In the genomic region with DNA sequence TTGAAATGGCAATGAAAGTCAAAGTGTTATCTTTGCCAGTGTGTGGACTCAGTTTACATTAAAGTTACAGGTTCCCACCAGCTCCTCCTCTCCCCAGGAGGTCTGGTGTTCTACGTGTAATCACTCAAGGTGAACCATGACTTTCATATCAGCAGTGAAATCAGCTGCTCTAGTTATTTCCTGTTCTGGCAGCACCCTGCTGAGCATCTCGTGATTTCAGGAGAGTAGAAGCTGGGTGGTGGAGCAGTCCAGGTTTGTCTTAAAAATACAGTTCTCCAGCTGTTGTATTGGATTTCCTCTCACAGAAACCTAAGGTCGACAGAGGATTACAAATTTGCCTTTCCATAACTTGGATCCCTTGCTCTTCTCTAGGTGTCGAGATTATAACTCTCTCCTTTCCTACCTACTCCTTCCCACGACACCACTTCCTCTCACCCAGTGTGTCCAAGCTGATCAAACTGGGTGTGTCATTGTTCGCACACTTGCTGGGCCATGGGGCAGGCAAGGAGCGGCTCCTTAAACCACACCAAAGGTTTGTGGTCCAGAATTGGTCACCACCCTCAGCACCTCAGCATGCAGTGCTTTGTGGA, we compare ENCODE assay signal across 1 cellular context.
TF ChIP-seq lines count a peak whose summit lies in the region.

No MANE protein-coding gene starts in this region.

TF ChIP-seq in HepG2, 621 proteins besides CTCF, POLR2A, EP300 and RAD21 (continued from another document):
- TF ChIP-seq, protein P1, sequence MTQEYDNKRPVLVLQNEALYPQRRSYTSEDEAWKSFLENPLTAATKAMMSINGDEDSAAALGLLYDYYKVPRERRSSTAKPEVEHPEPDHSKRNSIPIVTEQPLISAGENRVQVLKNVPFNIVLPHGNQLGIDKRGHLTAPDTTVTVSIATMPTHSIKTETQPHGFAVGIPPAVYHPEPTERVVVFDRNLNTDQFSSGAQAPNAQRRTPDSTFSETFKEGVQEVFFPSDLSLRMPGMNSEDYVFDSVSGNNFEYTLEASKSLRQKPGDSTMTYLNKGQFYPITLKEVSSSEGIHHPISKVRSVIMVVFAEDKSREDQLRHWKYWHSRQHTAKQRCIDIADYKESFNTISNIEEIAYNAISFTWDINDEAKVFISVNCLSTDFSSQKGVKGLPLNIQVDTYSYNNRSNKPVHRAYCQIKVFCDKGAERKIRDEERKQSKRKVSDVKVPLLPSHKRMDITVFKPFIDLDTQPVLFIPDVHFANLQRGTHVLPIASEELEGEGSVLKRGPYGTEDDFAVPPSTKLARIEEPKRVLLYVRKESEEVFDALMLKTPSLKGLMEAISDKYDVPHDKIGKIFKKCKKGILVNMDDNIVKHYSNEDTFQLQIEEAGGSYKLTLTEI (CRISPR knock-in tag; conservative IDR thresholded peaks at IDR 0.05), result no peak
- TF ChIP-seq PCBP1 (IDR thresholded peaks at IDR 0.05; ENCODE audit: borderline replicate concordance, low read depth, low read length) (no peak), ZNF766 (CRISPR knock-in tag; IDR thresholded peaks at IDR 0.05; ENCODE audit: borderline replicate concordance) (no peak), MBD4 (IDR thresholded peaks at IDR 0.05; ENCODE audit: borderline replicate concordance, low read length) (no peak)
- TF ChIP-seq, protein P2, sequence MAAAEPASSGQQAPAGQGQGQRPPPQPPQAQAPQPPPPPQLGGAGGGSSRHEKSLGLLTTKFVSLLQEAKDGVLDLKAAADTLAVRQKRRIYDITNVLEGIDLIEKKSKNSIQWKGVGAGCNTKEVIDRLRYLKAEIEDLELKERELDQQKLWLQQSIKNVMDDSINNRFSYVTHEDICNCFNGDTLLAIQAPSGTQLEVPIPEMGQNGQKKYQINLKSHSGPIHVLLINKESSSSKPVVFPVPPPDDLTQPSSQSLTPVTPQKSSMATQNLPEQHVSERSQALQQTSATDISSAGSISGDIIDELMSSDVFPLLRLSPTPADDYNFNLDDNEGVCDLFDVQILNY (CRISPR knock-in tag; conservative IDR thresholded peaks at IDR 0.05), result no peak
- TF ChIP-seq, protein P3, sequence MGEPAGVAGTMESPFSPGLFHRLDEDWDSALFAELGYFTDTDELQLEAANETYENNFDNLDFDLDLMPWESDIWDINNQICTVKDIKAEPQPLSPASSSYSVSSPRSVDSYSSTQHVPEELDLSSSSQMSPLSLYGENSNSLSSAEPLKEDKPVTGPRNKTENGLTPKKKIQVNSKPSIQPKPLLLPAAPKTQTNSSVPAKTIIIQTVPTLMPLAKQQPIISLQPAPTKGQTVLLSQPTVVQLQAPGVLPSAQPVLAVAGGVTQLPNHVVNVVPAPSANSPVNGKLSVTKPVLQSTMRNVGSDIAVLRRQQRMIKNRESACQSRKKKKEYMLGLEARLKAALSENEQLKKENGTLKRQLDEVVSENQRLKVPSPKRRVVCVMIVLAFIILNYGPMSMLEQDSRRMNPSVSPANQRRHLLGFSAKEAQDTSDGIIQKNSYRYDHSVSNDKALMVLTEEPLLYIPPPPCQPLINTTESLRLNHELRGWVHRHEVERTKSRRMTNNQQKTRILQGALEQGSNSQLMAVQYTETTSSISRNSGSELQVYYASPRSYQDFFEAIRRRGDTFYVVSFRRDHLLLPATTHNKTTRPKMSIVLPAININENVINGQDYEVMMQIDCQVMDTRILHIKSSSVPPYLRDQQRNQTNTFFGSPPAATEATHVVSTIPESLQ (CRISPR knock-in tag; conservative IDR thresholded peaks at IDR 0.05), result no peak
